13 cellular contexts compared by ENCODE assay signal in the genomic region with DNA sequence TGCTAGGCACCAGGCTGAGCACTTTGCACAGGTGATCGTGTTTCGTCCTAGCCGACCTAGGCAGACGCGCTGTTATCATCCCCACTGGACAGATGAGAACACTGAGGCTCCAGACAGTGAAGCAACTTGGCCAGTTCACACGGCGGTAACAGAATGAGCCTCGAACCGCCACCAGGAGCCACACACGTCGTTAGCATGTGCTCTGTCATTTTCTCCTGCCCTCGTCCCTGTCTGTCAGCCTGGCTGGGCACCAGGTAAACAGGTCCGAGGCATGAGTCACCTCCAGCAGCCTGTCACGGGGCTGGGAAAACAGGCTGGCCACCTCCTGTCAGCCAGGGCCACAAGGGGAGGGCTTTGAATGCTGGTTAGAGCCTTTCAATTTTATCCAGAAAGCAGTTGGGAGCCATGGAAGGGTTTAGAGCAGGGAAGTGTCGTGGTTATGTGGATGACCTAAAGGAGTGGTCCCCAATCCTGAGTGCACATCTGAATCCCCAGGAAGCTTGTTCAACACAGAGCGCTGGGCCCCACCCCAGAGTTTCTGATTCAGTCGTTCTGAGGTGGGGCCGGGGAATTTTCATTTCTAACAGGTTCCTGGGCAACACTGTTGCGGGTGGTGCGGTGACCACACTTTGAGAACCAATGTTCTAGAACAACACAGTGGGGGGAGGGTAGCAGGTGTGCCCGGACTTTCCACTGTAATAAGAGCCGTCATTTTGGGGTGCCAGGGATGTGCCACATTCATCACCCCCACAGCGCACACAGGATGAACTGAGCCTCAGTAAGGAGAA. TPM values are rescaled to one million over a fixed set of nuclear protein-coding genes. Genes with fewer than 3 reads are reported as not detected.
DNase-seq lines count a peak whose midpoint lies in the region; ATAC-seq and TF ChIP-seq lines count a peak whose summit lies in the region.
"Had no signal": no experiment of that assay in that cellular context is flagged by ENCODE, and none has a peak within 500 bp of the region (broad histone marks: within the 10 kb centered on the region; RNA-seq: fewer than 3 reads in every experiment).

No MANE protein-coding gene starts in this region.

- DNase-seq in HCT116 (ENCODE audit: low read depth, low spot score) (peak; percentile 66), astrocyte of the hippocampus (ENCODE audit: low read depth, low spot score) (peak; percentile 66), left lobe of liver (ENCODE audit: low spot score) (peak; percentile 80), NCI-H1694 treated with DMSO at 0.1 percent for 48 hours (lab: John Stamatoyannopoulos, UW) (no peak), testis (no peak)
- no peak for DNase-seq in activated CD4-positive, alpha-beta memory T cell treated with anti-CD3 and anti-CD28 coated beads, Interleukin-2, amount 10 ng/mL, durations not matched to agents 7 days and 5 days
- DNase-seq: activated CD4-positive, alpha-beta T cell treated with anti-CD3 and anti-CD28 coated beads, Interleukin-2, amount 50 U/mL, for 4 hours; GDM1; MV-4-11; stimulated activated CD4-positive, alpha-beta T cell treated with anti-CD3 and anti-CD28 coated beads, Interleukin-12 subunit alpha, Interleukin-12 subunit beta, amount 100 ng/mL, for 4 hours; substantia nigra had no signal

- no peaks in the 10 kb centered on the region for H3K9me3 Mint-ChIP-seq in activated CD4-positive, alpha-beta memory T cell treated with anti-CD3 and anti-CD28 coated beads, Interleukin-2, amount 10 ng/mL, durations not matched to agents 7 days and 5 days

- H3K36me3 ChIP-seq in HCT116 (ENCODE audit: control insufficient read depth in 1 of 2, insufficient read depth in 2 of 2, low read length in 2 of 2), result no peaks in the 10 kb centered on the region
- H3K36me3 ChIP-seq in subcutaneous abdominal adipose tissue (ENCODE audit: control insufficient read depth in 5 of 5, insufficient read depth in 5 of 5, low read length in 5 of 5), result no peaks in the 10 kb centered on the region
- no peaks in the 10 kb centered on the region for H3K36me3 ChIP-seq in testis (ENCODE audit: low read depth, missing control alignments)

- peaks cover 3 to 16% of the 10 kb centered on the region in 2 experiments; a peak in 3 of 4 replicates for H3K4me1 ChIP-seq in HCT116 (ENCODE audit: control insufficient read depth in 1 of 2, insufficient read depth in 2 of 2, low read length in 2 of 2)
- H3K4me1 ChIP-seq in subcutaneous abdominal adipose tissue (ENCODE audit: control insufficient read depth in 5 of 5, insufficient read depth in 5 of 5, low read length in 5 of 5), result peaks cover 11 to 31% (median 30%) of the 10 kb centered on the region in 5 donors
- H3K4me1 ChIP-seq in testis, result peaks cover 17% of the 10 kb centered on the region

- peak overlapping the region; percentile 44 for H3K4me2 ChIP-seq in HCT116 (ENCODE audit: low read length)

- TF ChIP-seq POLR2A in HCT116 (IDR thresholded peaks at IDR 0.05; ENCODE audit: borderline replicate concordance, extremely low read depth, insufficient read depth, insufficient read length) (no peak), testis (IDR thresholded peaks at IDR 0.05) (no peak)

- H3K27me3 ChIP-seq in HCT116 (ENCODE audit: insufficient read depth, low read length) (no peaks in the 10 kb centered on the region), subcutaneous abdominal adipose tissue (ENCODE audit: control insufficient read depth in 5 of 5, insufficient read depth in 4 of 5, low read length in 5 of 5) (no peaks in the 10 kb centered on the region), testis (no peaks in the 10 kb centered on the region)

- no peaks in the 10 kb centered on the region for H3K36me3 Mint-ChIP-seq in activated CD4-positive, alpha-beta memory T cell treated with anti-CD3 and anti-CD28 coated beads, Interleukin-2, amount 10 ng/mL, durations not matched to agents 7 days and 5 days (ENCODE audit: low read depth)

- no peak overlapping the region for H3K27ac Mint-ChIP-seq in activated CD4-positive, alpha-beta memory T cell treated with anti-CD3 and anti-CD28 coated beads, Interleukin-2, amount 10 ng/mL, durations not matched to agents 7 days and 5 days

- no peaks in the 10 kb centered on the region for H4K20me1 ChIP-seq in HCT116 (ENCODE audit: insufficient read depth)

- H3K4me1 Mint-ChIP-seq in activated CD4-positive, alpha-beta memory T cell treated with anti-CD3 and anti-CD28 coated beads, Interleukin-2, amount 10 ng/mL, durations not matched to agents 7 days and 5 days, result no peaks in the 10 kb centered on the region

- CTCF ChIA-PET in HCT116 (lab: Charles Lee), result no interaction called here
- CTCF ChIA-PET in activated CD4-positive, alpha-beta memory T cell treated with anti-CD3 and anti-CD28 coated beads, Interleukin-2, amount 10 ng/mL, durations not matched to agents 7 days and 5 days (lab: Charles Lee), result no interaction called here

- H3K9ac ChIP-seq in HCT116 (ENCODE audit: low read length) (no peak overlapping the region), subcutaneous abdominal adipose tissue (ENCODE audit: low read length in 5 of 5) (no peak overlapping the region)

- no peak overlapping the region for H3K4me3 Mint-ChIP-seq in activated CD4-positive, alpha-beta memory T cell treated with anti-CD3 and anti-CD28 coated beads, Interleukin-2, amount 10 ng/mL, durations not matched to agents 7 days and 5 days

- H3K4me3 ChIP-seq in HCT116 (replicated peaks in 1 of 2; ENCODE audit: low read depth in 1 of 2, low read length in 2 of 2), result no peak overlapping the region
- no peak overlapping the region for H3K4me3 ChIP-seq in subcutaneous abdominal adipose tissue (ENCODE audit: low read depth in 1 of 5, low read length in 5 of 5)
- H3K4me3 ChIP-seq in testis, result no peak overlapping the region

- H3K27ac ChIP-seq in HCT116 (ENCODE audit: low read depth, low read length) (no peak overlapping the region), subcutaneous abdominal adipose tissue (ENCODE audit: low read depth, low read length) (peak overlapping the region; percentile 100), testis (no peak overlapping the region)

- 86 to 88% methylated on average over 22 to 23 of the region's 23 CpGs for WGBS in testis, 2 donors

- intact Hi-C loops in HCT116 (cut with micrococcal nuclease), result no loop called here
- intact Hi-C loops in testis (cut with DNase I; ENCODE audit: low total_unique reads), result no loop called here

- TF ChIP-seq CTCF in HCT116 (IDR thresholded peaks at IDR 0.05 in 2 of 3, conservative IDR thresholded peaks at IDR 0.05 in 1 of 3; ENCODE audit: borderline replicate concordance in 1 of 3, insufficient read depth in 1 of 3, low read depth in 2 of 3, low read length in 2 of 3), result peak in 1 of 3 experiments; percentile 9; a peak in 1 of 6 replicates
- no peak for TF ChIP-seq CTCF in testis (IDR thresholded peaks at IDR 0.05)

- peak overlapping the region; percentile 24 for H2AFZ ChIP-seq in HCT116 (ENCODE audit: low read depth, low read length, poor library complexity, severe bottlenecking)

- H3K9me3 ChIP-seq in HCT116 (ENCODE audit: control insufficient read depth in 1 of 2, insufficient read depth in 1 of 2, low read depth in 1 of 2, low read length in 2 of 2) (no peaks in the 10 kb centered on the region), subcutaneous abdominal adipose tissue (ENCODE audit: control insufficient read depth in 5 of 5, low read length in 5 of 5) (no peaks in the 10 kb centered on the region), testis (no peaks in the 10 kb centered on the region)

- H3K9me2 ChIP-seq in HCT116 (ENCODE audit: insufficient read depth), result no peaks in the 10 kb centered on the region

- POLR2A ChIA-PET in HCT116 (lab: Charles Lee), result no interaction called here
- POLR2A ChIA-PET in activated CD4-positive, alpha-beta memory T cell treated with anti-CD3 and anti-CD28 coated beads, Interleukin-2, amount 10 ng/mL, durations not matched to agents 7 days and 5 days (lab: Charles Lee), result no interaction called here

- H3K27me3 Mint-ChIP-seq in activated CD4-positive, alpha-beta memory T cell treated with anti-CD3 and anti-CD28 coated beads, Interleukin-2, amount 10 ng/mL, durations not matched to agents 7 days and 5 days, result no peaks in the 10 kb centered on the region

- TF ChIP-seq RAD21 in HCT116 (IDR thresholded peaks at IDR 0.05; ENCODE audit: low read depth), result 0 out of 2 replicates have a peak, but pooled peaks have one; percentile 21

- H3K79me2 ChIP-seq in HCT116 (ENCODE audit: insufficient read depth, low read length), result no peaks in the 10 kb centered on the region

- RAD21 ChIA-PET in HCT116 (lab: Charles Lee; ENCODE audit: low non-redundant PET in 1 of 2, low total read pairs in 2 of 2, uncharacterized antibody in 2 of 2, unreplicated experiment in 2 of 2), result no interaction called here

- no TSS peak for BruUV-seq in HCT116 (replicated peaks; lab: Mats Ljungman, UMichigan)

- peak; percentile 91 for ATAC-seq in HCT116
- peak; percentile 74 for ATAC-seq in left lobe of liver
- no peak for ATAC-seq in GM18511 (IDR thresholded peaks at IDR 0.05; ENCODE audit: unreplicated experiment)

TF ChIP-seq in HCT116, 20 proteins besides CTCF, POLR2A, EP300 and RAD21 (continues in another document):
- TF ChIP-seq SIN3A (IDR thresholded peaks at IDR 0.05; ENCODE audit: low read depth), result peak; percentile 80; the same call in 1 of the 2 replicates
- no peak for TF ChIP-seq ZFX (IDR thresholded peaks at IDR 0.05)
- TF ChIP-seq ELF1 (IDR thresholded peaks at IDR 0.05; ENCODE audit: borderline replicate concordance, low read depth), result no peak
- no peak for TF ChIP-seq ZNF274 (IDR thresholded peaks at IDR 0.05; ENCODE audit: low read depth, low read length)
- TF ChIP-seq, protein P1, sequence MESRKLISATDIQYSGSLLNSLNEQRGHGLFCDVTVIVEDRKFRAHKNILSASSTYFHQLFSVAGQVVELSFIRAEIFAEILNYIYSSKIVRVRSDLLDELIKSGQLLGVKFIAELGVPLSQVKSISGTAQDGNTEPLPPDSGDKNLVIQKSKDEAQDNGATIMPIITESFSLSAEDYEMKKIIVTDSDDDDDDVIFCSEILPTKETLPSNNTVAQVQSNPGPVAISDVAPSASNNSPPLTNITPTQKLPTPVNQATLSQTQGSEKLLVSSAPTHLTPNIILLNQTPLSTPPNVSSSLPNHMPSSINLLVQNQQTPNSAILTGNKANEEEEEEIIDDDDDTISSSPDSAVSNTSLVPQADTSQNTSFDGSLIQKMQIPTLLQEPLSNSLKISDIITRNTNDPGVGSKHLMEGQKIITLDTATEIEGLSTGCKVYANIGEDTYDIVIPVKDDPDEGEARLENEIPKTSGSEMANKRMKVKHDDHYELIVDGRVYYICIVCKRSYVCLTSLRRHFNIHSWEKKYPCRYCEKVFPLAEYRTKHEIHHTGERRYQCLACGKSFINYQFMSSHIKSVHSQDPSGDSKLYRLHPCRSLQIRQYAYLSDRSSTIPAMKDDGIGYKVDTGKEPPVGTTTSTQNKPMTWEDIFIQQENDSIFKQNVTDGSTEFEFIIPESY (IDR thresholded peaks at IDR 0.05; ENCODE audit: extremely low read depth, insufficient replicate concordance, low read length), result no peak
- TF ChIP-seq EGR1 (IDR thresholded peaks at IDR 0.05; ENCODE audit: low read depth), result no peak

RNA-seq across cellular contexts. Expression of a gene that starts 39.5 kb away (rescaled TPM):
- 16.6 TPM for total RNA-seq in HCT116 (2021; ENCODE audit: unreplicated experiment)
- polyA plus RNA-seq in HCT116 (2012), result 55.8 and 144 TPM in 2 replicates
- total RNA-seq in left lobe of liver, result 145 TPM
- total RNA-seq in activated CD4-positive, alpha-beta memory T cell treated with anti-CD3 and anti-CD28 coated beads, Interleukin-2, amount 10 ng/mL, durations not matched to agents 7 days and 5 days, result 10 to 100 TPM; 17.0 to 18.8 TPM
- 100 to 1,000 TPM; 159 to 172 TPM for total RNA-seq in testis
- 86.2 TPM for polyA plus RNA-seq in testis (ENCODE audit: insufficient read depth, low read depth, low replicate concordance)

Comparison
In these comparisons a context has a peak if more than half of its experiments do, and no peak if none do; other contexts are left out.
1. DNase-seq: peak in HCT116 (single experiment), astrocyte of the hippocampus (single experiment) and left lobe of liver (single experiment); none in NCI-H1694 treated with DMSO at 0.1 percent for 48 hours (single experiment), activated CD4-positive, alpha-beta memory T cell treated with anti-CD3 and anti-CD28 coated beads, Interleukin-2, amount 10 ng/mL, durations not matched to agents 7 days and 5 days (single experiment) and testis (single experiment).